Comparison of ENCODE assay signal across 1 cellular context in genomic region chr14:95519699-95520098, GRCh38.
TF ChIP-seq lines count a peak whose summit lies in the region.

No MANE protein-coding gene starts in this region.

TF ChIP-seq in endothelial cell of umbilical vein, 7 proteins besides CTCF, POLR2A, EP300 and RAD21 (continued from another document):
- TF ChIP-seq FOS (IDR thresholded peaks at IDR 0.05; ENCODE audit: borderline replicate concordance, insufficient read depth, low read length) (peak; percentile 91), POLR2AphosphoS5 (IDR thresholded peaks at IDR 0.05; ENCODE audit: insufficient read depth, low read depth, low read length) (peak; percentile 77), GATA2 (IDR thresholded peaks at IDR 0.05; ENCODE audit: insufficient read depth, insufficient read length, low read depth, low read length) (peak; percentile 19)
